17 cellular contexts compared by ENCODE assay signal in genomic region chr2:188607501-188607900, GRCh38.
DNase-seq lines count a peak whose midpoint lies in the region; ATAC-seq, FAIRE-seq and TF ChIP-seq lines count a peak whose summit lies in the region.
"Had no signal": no experiment of that assay in that cellular context is flagged by ENCODE, and none has a peak within 500 bp of the region (broad histone marks: within the 10 kb centered on the region; RNA-seq: fewer than 3 reads in every experiment).

No MANE protein-coding gene starts in this region.

- H3K27ac ChIP-seq in K562 (ENCODE audit: extremely low read depth, low read depth, low read length) = no peak overlapping the region
- H3K27ac ChIP-seq: upper lobe of left lung had no signal

- no peaks in the 10 kb centered on the region for H3K36me3 ChIP-seq in K562 (ENCODE audit: control insufficient read depth, insufficient read depth, low read length)
- H3K36me3 ChIP-seq: upper lobe of left lung had no signal

- TF ChIP-seq CTCF in K562 (IDR thresholded peaks at IDR 0.05 in 2 of 3, conservative IDR thresholded peaks at IDR 0.05 in 1 of 3; ENCODE audit: insufficient read depth in 2 of 3, low read depth in 1 of 3, low read length in 3 of 3) (no peak), endothelial cell (IDR thresholded peaks at IDR 0.05; ENCODE audit: unreplicated experiment) (no peak)

- 0 out of 2 replicates have a peak overlapping the region, but pooled peaks have one; percentile 8 for H2AFZ ChIP-seq in K562 (ENCODE audit: low read depth, low read length)

- ATAC-seq in K562 = peak; percentile 49
- ATAC-seq in GM18870 (IDR thresholded peaks at IDR 0.05; ENCODE audit: unreplicated experiment) = no peak
- no peak for ATAC-seq in HG03159 (IDR thresholded peaks at IDR 0.05; ENCODE audit: unreplicated experiment)

- no peak for FAIRE-seq in K562 (lab: Jason Lieb, UNC)
- FAIRE-seq: D721Med, keratinocyte had no signal

- H4K20me1 ChIP-seq in K562 (replicated peaks; ENCODE audit: control insufficient read depth, insufficient read depth, low read length) = no peaks in the 10 kb centered on the region

- intact Hi-C loops in K562 (cut with micrococcal nuclease) = no loop called here

- H3K4me3 ChIP-seq in K562 = no peak overlapping the region
- H3K4me3 ChIP-seq: upper lobe of left lung had no signal

- no TSS peak for BruUV-seq in K562 (replicated peaks; lab: Mats Ljungman, UMichigan)

- in situ Hi-C loops in K562 (cut with MboI) = no loop called here

- CTCF ChIA-PET in K562 (lab: Yijun Ruan, JAX; ENCODE audit: low intra/inter-chr PET ratio) = no interaction called here

- H3K9me1 ChIP-seq in K562 (ENCODE audit: control insufficient read depth, insufficient read depth, low read length) = no peaks in the 10 kb centered on the region

- TF ChIP-seq RAD21 in K562 (CRISPR knock-in tag; conservative IDR thresholded peaks at IDR 0.05 in 1 of 2, IDR thresholded peaks at IDR 0.05 in 1 of 2) = no peak

- 5% methylated on average over 2 of the region's 2 CpGs for WGBS in K562 (ENCODE audit: insufficient coverage, low coverage, missing lambda C conversion rate)

- H3K36me3 Mint-ChIP-seq in endothelial cell (ENCODE audit: low read depth, unreplicated experiment) = peaks cover 8% of the 10 kb centered on the region

- POLR2A ChIA-PET in K562 (lab: Yijun Ruan, JAX) = interaction anchor here (1.0 kb wide), 1 partner anchor 10 kb away, joined by 3 read pairs; no protein-coding TSS in a partner anchor

- TF ChIP-seq EP300 in K562 (IDR thresholded peaks at IDR 0.05; ENCODE audit: low read length) = no peak

- no peak overlapping the region; a peak in 1 of 4 replicates for H3K9ac ChIP-seq in K562 (ENCODE audit: insufficient read depth in 1 of 2, low read depth in 2 of 2, low read length in 2 of 2)

- TF ChIP-seq POLR2A in K562 (conservative IDR thresholded peaks at IDR 0.05) = no peak

- no peaks in the 10 kb centered on the region for H3K9me3 Mint-ChIP-seq in endothelial cell (ENCODE audit: unreplicated experiment)

- H3K4me1 Mint-ChIP-seq in endothelial cell (ENCODE audit: unreplicated experiment) = no peaks in the 10 kb centered on the region

- no peaks in the 10 kb centered on the region for H3K27me3 Mint-ChIP-seq in endothelial cell (ENCODE audit: unreplicated experiment)

- H3K9me3 ChIP-seq in K562 (replicated peaks; ENCODE audit: control insufficient read depth, insufficient read depth, low read depth, low read length) = no peaks in the 10 kb centered on the region
- H3K9me3 ChIP-seq: upper lobe of left lung had no signal

- no peaks in the 10 kb centered on the region for H3K27me3 ChIP-seq in K562 (ENCODE audit: control insufficient read depth in 2 of 2, insufficient read depth in 2 of 2, low read length in 2 of 2)
- H3K27me3 ChIP-seq: upper lobe of left lung had no signal

- H3K4me2 ChIP-seq in K562 (ENCODE audit: insufficient read depth, low read length) = no peak overlapping the region

- no peak overlapping the region for H3K27ac Mint-ChIP-seq in endothelial cell (ENCODE audit: unreplicated experiment)

- peak; percentile 15 for DNase-seq in SIG-M5 treated with dmso at 0.1 percent for 504 hours (lab: John Stamatoyannopoulos, UW; ENCODE audit: unreplicated experiment)
- DNase-seq in SIG-M5 (lab: John Stamatoyannopoulos, UW) = no peak
- DNase-seq in NCI-H2227 (lab: John Stamatoyannopoulos, UW; ENCODE audit: unreplicated experiment) = peak; percentile 57
- DNase-seq in K562 (ENCODE audit: extremely low read depth in 1 of 4, low spot score in 3 of 4) = peak in 2 of 4 experiments; percentile 5 to 47
- DNase-seq in myocyte (ENCODE audit: low read depth) = peak; percentile 71
- no peak for DNase-seq in endothelial cell (ENCODE audit: low spot score)
- DNase-seq: activated CD4-positive, alpha-beta T cell treated with anti-CD3 and anti-CD28 coated beads for 48 hours; aorta; dermis blood vessel endothelial cell; NCI-H2171 treated with DMSO at 0.1 percent for 48 hours; posterior cingulate gyrus; SW 1271; upper lobe of left lung had no signal

- no peak overlapping the region for H3K4me3 Mint-ChIP-seq in endothelial cell (ENCODE audit: unreplicated experiment)

- H3K4me1 ChIP-seq in K562 (replicated peaks in 1 of 2; ENCODE audit: control insufficient read depth in 2 of 2, insufficient read depth in 2 of 2, low read length in 2 of 2) = no peaks in the 10 kb centered on the region
- H3K4me1 ChIP-seq: upper lobe of left lung had no signal

- H3K79me2 ChIP-seq in K562 (ENCODE audit: control insufficient read depth, insufficient read depth, low read length) = no peaks in the 10 kb centered on the region

TF ChIP-seq in K562, 482 proteins besides CTCF, POLR2A, EP300 and RAD21:
- peak; percentile 83 for TF ChIP-seq BACH1 (tag; IDR thresholded peaks at IDR 0.05)
- TF ChIP-seq ZNF316 (IDR thresholded peaks at IDR 0.05) = peak; percentile 99
- peak; percentile 100 for TF ChIP-seq MAFK (IDR thresholded peaks at IDR 0.05; ENCODE audit: low read length)
- TF ChIP-seq MAFF (IDR thresholded peaks at IDR 0.05; ENCODE audit: low read length) = peak; percentile 99
- TF ChIP-seq C11orf30 (IDR thresholded peaks at IDR 0.05; ENCODE audit: low read depth) = peak; percentile 98
- no peak for TF ChIP-seq NR1H2 (CRISPR knock-in tag; IDR thresholded peaks at IDR 0.05)
- peak; percentile 98 for TF ChIP-seq MAFG (tag; conservative IDR thresholded peaks at IDR 0.05)
- TF ChIP-seq SP2 (IDR thresholded peaks at IDR 0.05; ENCODE audit: extremely low read depth, low read depth, low read length, poor library complexity, severe bottlenecking) = no peak
- TF ChIP-seq NFE2 (IDR thresholded peaks at IDR 0.05; ENCODE audit: low read depth) = peak; percentile 69
- TF ChIP-seq, protein P1, sequence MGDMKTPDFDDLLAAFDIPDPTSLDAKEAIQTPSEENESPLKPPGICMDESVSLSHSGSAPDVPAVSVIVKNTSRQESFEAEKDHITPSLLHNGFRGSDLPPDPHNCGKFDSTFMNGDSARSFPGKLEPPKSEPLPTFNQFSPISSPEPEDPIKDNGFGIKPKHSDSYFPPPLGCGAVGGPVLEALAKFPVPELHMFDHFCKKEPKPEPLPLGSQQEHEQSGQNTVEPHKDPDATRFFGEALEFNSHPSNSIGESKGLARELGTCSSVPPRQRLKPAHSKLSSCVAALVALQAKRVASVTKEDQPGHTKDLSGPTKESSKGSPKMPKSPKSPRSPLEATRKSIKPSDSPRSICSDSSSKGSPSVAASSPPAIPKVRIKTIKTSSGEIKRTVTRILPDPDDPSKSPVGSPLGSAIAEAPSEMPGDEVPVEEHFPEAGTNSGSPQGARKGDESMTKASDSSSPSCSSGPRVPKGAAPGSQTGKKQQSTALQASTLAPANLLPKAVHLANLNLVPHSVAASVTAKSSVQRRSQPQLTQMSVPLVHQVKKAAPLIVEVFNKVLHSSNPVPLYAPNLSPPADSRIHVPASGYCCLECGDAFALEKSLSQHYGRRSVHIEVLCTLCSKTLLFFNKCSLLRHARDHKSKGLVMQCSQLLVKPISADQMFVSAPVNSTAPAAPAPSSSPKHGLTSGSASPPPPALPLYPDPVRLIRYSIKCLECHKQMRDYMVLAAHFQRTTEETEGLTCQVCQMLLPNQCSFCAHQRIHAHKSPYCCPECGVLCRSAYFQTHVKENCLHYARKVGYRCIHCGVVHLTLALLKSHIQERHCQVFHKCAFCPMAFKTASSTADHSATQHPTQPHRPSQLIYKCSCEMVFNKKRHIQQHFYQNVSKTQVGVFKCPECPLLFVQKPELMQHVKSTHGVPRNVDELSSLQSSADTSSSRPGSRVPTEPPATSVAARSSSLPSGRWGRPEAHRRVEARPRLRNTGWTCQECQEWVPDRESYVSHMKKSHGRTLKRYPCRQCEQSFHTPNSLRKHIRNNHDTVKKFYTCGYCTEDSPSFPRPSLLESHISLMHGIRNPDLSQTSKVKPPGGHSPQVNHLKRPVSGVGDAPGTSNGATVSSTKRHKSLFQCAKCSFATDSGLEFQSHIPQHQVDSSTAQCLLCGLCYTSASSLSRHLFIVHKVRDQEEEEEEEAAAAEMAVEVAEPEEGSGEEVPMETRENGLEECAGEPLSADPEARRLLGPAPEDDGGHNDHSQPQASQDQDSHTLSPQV (IDR thresholded peaks at IDR 0.05) = 0 out of 2 replicates have a peak, but pooled peaks have one; percentile 31
- no peak for TF ChIP-seq ELK1 (CRISPR knock-in tag; IDR thresholded peaks at IDR 0.05)
- TF ChIP-seq NFE2L1 (tag; IDR thresholded peaks at IDR 0.05; ENCODE audit: borderline replicate concordance, low read depth) = peak; percentile 12; the same call in 1 of the 2 replicates
TF ChIP-seq in K562: peak in this region for 9.

Comparison
In these comparisons a context has a peak if more than half of its experiments do, and no peak if none do; other contexts are left out.
1. DNase-seq: peak in SIG-M5 treated with dmso at 0.1 percent for 504 hours (single experiment), NCI-H2227 (single experiment) and myocyte (single experiment); none in SIG-M5 (single experiment) and endothelial cell (single experiment).